Comparison of ENCODE assay signal across 17 cellular contexts in the genomic region with DNA sequence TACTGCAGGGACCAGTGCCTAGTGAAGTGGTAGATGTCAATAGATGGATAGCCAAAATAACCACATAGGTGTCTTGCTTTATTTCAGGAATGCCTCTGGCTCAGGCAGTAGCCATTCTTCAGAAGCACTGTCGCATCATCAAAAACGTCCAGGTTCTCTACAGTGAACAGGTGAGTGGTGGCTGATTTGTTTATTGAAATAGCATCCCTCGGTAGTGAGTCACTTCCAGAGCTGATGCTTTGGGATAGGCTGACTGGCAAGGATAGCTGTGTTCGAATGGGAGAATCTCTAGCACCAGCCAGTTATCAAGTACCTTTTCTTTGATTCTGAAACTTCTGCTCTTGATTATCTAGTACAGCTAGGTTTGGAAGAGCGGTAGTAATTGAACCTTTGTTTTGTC.
A peak's percentile ranks its signal among the peaks of the same experiment; 100 is the strongest.
DNase-seq lines count a peak whose midpoint lies in the region; ATAC-seq and TF ChIP-seq lines count a peak whose summit lies in the region.
"Had no signal": no experiment of that assay in that cellular context is flagged by ENCODE, and none has a peak within 500 bp of the region (broad histone marks: within the 10 kb centered on the region; RNA-seq: fewer than 3 reads in every experiment).

No MANE protein-coding gene starts in this region.

- H3K4me3 ChIP-seq in HEK293 (ENCODE audit: low read depth, low read length) = no peak overlapping the region
- H3K4me3 ChIP-seq: SJCRH30 had no signal

- POLR2A ChIA-PET in HEK293 (lab: Yijun Ruan, JAX) (no interaction called here), RWPE1 (lab: Yijun Ruan, JAX; ENCODE audit: low non-redundant PET) (interaction anchor here (0.6 kb wide), 1 partner anchor 340 kb away, joined by 5 read pairs; no protein-coding TSS in a partner anchor)

- H3K27ac ChIP-seq in HEK293 (ENCODE audit: extremely low read depth, low read depth, low read length) (no peak overlapping the region), RWPE1 (no peak overlapping the region)
- H3K27ac ChIP-seq: SJCRH30 had no signal

- CTCF ChIA-PET in HEK293 (lab: Yijun Ruan, JAX) = no interaction called here
- CTCF ChIA-PET in RWPE1 (lab: Yijun Ruan, JAX) = no interaction called here

- no peak for TF ChIP-seq CTCF in HEK293 (tag by site-specific recombination; IDR thresholded peaks at IDR 0.05)
- TF ChIP-seq CTCF in RWPE1 (conservative IDR thresholded peaks at IDR 0.05; ENCODE audit: low read depth) = no peak

- ATAC-seq in HG03469 (IDR thresholded peaks at IDR 0.05; ENCODE audit: unreplicated experiment) = no peak

- no peaks in the 10 kb centered on the region for H3K4me1 ChIP-seq in HEK293 (ENCODE audit: control insufficient read depth, insufficient read depth, low read length)
- H3K4me1 ChIP-seq: BE2C, SJCRH30 had no signal

- H3K9me3 ChIP-seq in HEK293 (ENCODE audit: control insufficient read depth, insufficient read depth, low read depth, low read length) = no peaks in the 10 kb centered on the region
- H3K9me3 ChIP-seq: BE2C, SJCRH30 had no signal

- peak; percentile 34 for DNase-seq in RWPE1 (ENCODE audit: low spot score)
- DNase-seq in kidney tubule cell (ENCODE audit: low spot score) = peak; percentile 38
- no peak for DNase-seq in KG1 (lab: John Stamatoyannopoulos, UW)
- DNase-seq: BE2C; Calu3; CD4-positive, alpha-beta T cell; DMS79; H7; NCI-H1092; NCI-H146; NCI-H2081; NCI-H748 treated with DMSO at 0.1 percent for 48 hours; OCI-M1; RPMI8226; SJCRH30 had no signal

- peaks cover 17 to 59% of the 10 kb centered on the region in 2 experiments for H3K36me3 ChIP-seq in HEK293 (ENCODE audit: control insufficient read depth in 2 of 2, insufficient read depth in 1 of 2, low read length in 2 of 2)

TF ChIP-seq in HEK293, 187 proteins besides CTCF, POLR2A, EP300 and RAD21:
- TF ChIP-seq MZF1 (tag by site-specific recombination; IDR thresholded peaks at IDR 0.05; ENCODE audit: borderline replicate concordance) (no peak), SCRT2 (tag by site-specific recombination; IDR thresholded peaks at IDR 0.05) (0 out of 2 replicates have a peak, but pooled peaks have one; percentile 18)
